8 cellular contexts compared by ENCODE assay signal in the genomic region with DNA sequence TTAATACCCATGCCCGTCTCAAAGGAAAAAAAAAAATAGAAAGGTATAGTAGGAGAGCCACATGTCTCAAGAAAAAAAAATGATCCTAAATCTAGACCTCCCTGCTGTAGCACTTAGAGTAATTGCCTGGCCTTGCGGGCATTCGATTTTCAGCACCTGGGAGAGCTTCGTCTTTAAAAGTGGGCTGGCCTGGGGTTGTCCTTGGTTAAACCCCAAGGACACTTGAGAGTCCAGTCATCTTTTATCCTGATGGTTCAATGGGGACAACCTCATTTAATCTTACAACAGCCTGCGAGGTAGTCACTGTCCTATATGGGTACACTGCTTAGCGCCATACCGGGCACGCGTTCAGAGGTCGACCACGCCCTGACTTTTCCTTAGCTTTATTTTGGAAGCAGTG.
DNase-seq lines count a peak whose midpoint lies in the region; ATAC-seq and FAIRE-seq lines count a peak whose summit lies in the region.

No MANE protein-coding gene starts in this region.

- peak overlapping the region; percentile 52 for H3K4me3 ChIP-seq in HUES64 (ENCODE audit: low read length)
- peak overlapping the region; percentile 60 to 73 for H3K4me3 ChIP-seq in duodenal mucosa (ENCODE audit: low read depth in 1 of 2, low read length in 2 of 2)

- H3K27ac ChIP-seq in HUES64 (ENCODE audit: low read depth, low read length): peak overlapping the region; percentile 43; the same call in 1 of the 2 replicates
- no peak overlapping the region for H3K27ac ChIP-seq in duodenal mucosa (ENCODE audit: low read depth, low read length)

- H3K36me3 Mint-ChIP-seq in natural killer cell treated with Interleukin-12 subunit alpha and Interleukin-12 subunit beta and Interleukin-15 and Interleukin-18, amount 100 ng/mL, for 72 hours: no peaks in the 10 kb centered on the region

- peaks cover 38 to 72% of the 10 kb centered on the region in 2 donors for H3K27me3 Mint-ChIP-seq in natural killer cell treated with Interleukin-12 subunit alpha and Interleukin-12 subunit beta and Interleukin-15 and Interleukin-18, amount 100 ng/mL, for 72 hours

- H3K9me3 Mint-ChIP-seq in natural killer cell treated with Interleukin-12 subunit alpha and Interleukin-12 subunit beta and Interleukin-15 and Interleukin-18, amount 100 ng/mL, for 72 hours: no peaks in the 10 kb centered on the region

- H3K9me3 ChIP-seq in HUES64 (ENCODE audit: insufficient read depth, low read depth, low read length) (no peaks in the 10 kb centered on the region), duodenal mucosa (ENCODE audit: control insufficient read depth in 1 of 2, low read length in 2 of 2) (no peaks in the 10 kb centered on the region)

- H3K36me3 ChIP-seq in HUES64 (ENCODE audit: insufficient read depth, low read length) (no peaks in the 10 kb centered on the region), duodenal mucosa (ENCODE audit: control insufficient read depth in 1 of 2, insufficient read depth in 2 of 2, low read length in 2 of 2) (no peaks in the 10 kb centered on the region)

- H3K9ac ChIP-seq in HUES64 (ENCODE audit: low read depth, low read length) (no peak overlapping the region; the same call in 1 of the 2 replicates), duodenal mucosa (ENCODE audit: low read depth in 1 of 2, low read length in 2 of 2) (no peak overlapping the region)

- H3K4me1 ChIP-seq in HUES64 (ENCODE audit: insufficient read depth, low read length) (peaks cover 43% of the 10 kb centered on the region), duodenal mucosa (ENCODE audit: control insufficient read depth in 1 of 2, insufficient read depth in 2 of 2, low read length in 2 of 2) (peaks cover 16 to 22% of the 10 kb centered on the region in 2 donors)

- peaks cover 37% of the 10 kb centered on the region for H3K27me3 ChIP-seq in HUES64 (ENCODE audit: insufficient read depth, low read length)
- peaks cover 4 to 16% of the 10 kb centered on the region in 2 donors for H3K27me3 ChIP-seq in duodenal mucosa (ENCODE audit: control insufficient read depth in 1 of 2, insufficient read depth in 2 of 2, low read length in 2 of 2)

- 5% methylated on average over 10 of the region's 11 CpGs for WGBS in HUES64

- no peak overlapping the region for H3K27ac Mint-ChIP-seq in natural killer cell treated with Interleukin-12 subunit alpha and Interleukin-12 subunit beta and Interleukin-15 and Interleukin-18, amount 100 ng/mL, for 72 hours

- no peak for FAIRE-seq in RCC 7860 (lab: Jason Lieb, UNC)

- peaks cover 14 to 21% of the 10 kb centered on the region in 2 donors for H3K4me1 Mint-ChIP-seq in natural killer cell treated with Interleukin-12 subunit alpha and Interleukin-12 subunit beta and Interleukin-15 and Interleukin-18, amount 100 ng/mL, for 72 hours (ENCODE audit: low read depth in 2 of 2)

- no peak for DNase-seq in natural killer cell treated with Interleukin-12 subunit alpha and Interleukin-12 subunit beta and Interleukin-15 and Interleukin-18, amount 100 ng/mL, for 72 hours (ENCODE audit: low spot score)
- no peak for DNase-seq in NCI-H1092 treated with DMSO at 0.1 percent for 48 hours (lab: John Stamatoyannopoulos, UW)
- DNase-seq in stimulated activated CD4-positive, alpha-beta T cell treated with anti-CD3 and anti-CD28 coated beads, Interleukin-2, amount 100 ng/mL, for 48 hours: no peak
- no peak for DNase-seq in HPDE6-E6E7 (ENCODE audit: extremely low spot score)
- DNase-seq in RCC 7860 (ENCODE audit: low spot score): no peak

- peak overlapping the region; percentile 57 for H3K4me3 Mint-ChIP-seq in natural killer cell treated with Interleukin-12 subunit alpha and Interleukin-12 subunit beta and Interleukin-15 and Interleukin-18, amount 100 ng/mL, for 72 hours

- peak; percentile 0 for ATAC-seq in GM18498 (IDR thresholded peaks at IDR 0.05; ENCODE audit: unreplicated experiment)
- ATAC-seq in natural killer cell treated with Interleukin-12 subunit alpha and Interleukin-12 subunit beta and Interleukin-15 and Interleukin-18, amount 100 ng/mL, for 72 hours: no peak
